ENCODE assay signal across 21 cellular contexts in the genomic region with DNA sequence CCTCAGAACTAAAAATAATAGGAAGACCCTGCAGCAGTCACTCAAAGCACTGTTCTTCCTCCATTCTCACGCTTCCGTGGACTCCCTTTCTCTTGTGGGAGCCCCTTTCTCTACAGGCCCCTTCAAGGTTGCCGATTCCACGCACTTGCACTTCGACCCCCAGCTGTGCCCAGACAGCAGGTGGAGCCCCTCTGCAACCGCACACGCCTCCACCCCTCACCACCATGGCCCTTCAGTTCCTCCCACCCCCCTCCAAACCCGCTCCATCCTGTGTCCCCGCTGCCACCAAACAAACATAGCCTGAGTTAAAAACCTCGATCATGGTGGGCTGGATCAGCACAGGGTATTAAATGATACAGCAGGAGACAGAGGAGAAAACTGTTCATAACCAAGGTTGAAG.
DNase-seq lines count a peak whose midpoint lies in the region; ATAC-seq and TF ChIP-seq lines count a peak whose summit lies in the region.
"Had no signal": no experiment of that assay in that cellular context is flagged by ENCODE, and none has a peak within 500 bp of the region (broad histone marks: within the 10 kb centered on the region; RNA-seq: fewer than 3 reads in every experiment).

No MANE protein-coding gene starts in this region.

- in situ Hi-C loops in ACHN (cut with HindIII; ENCODE audit: low pct_ligation_motif_present, low pct_unique_long_range_greater_than_20kb, low sequenced_read_pairs), result no loop called here

- H3K4me1 ChIP-seq in endodermal cell (ENCODE audit: control insufficient read depth, insufficient read depth, low read length) (peaks cover 24% of the 10 kb centered on the region), stomach (peaks cover 28 to 72% (median 61%) of the 10 kb centered on the region in 4 donors)

- intact Hi-C loops in stomach (cut with DNase I; ENCODE audit: low total_unique reads), result no loop called here

- H3K27me3 Mint-ChIP-seq in activated naive CD4-positive, alpha-beta T cell treated with anti-CD3 and anti-CD28 coated beads, Interleukin-2, amount 10 ng/mL, durations not matched to agents 7 days and 5 days, result no peaks in the 10 kb centered on the region
- no peaks in the 10 kb centered on the region for H3K27me3 Mint-ChIP-seq in endodermal cell (ENCODE audit: insufficient read depth)
- H3K27me3 Mint-ChIP-seq: brain had no signal

- no peak overlapping the region for H3K4me3 Mint-ChIP-seq in activated naive CD4-positive, alpha-beta T cell treated with anti-CD3 and anti-CD28 coated beads, Interleukin-2, amount 10 ng/mL, durations not matched to agents 7 days and 5 days
- no peak overlapping the region for H3K4me3 Mint-ChIP-seq in endodermal cell
- H3K4me3 Mint-ChIP-seq: brain had no signal

- no peak for DNase-seq in activated naive CD4-positive, alpha-beta T cell treated with anti-CD3 and anti-CD28 coated beads, Interleukin-2, amount 10 ng/mL, durations not matched to agents 7 days and 5 days
- DNase-seq in activated naive CD4-positive, alpha-beta T cell treated with Interleukin-2 at 50 U/mL for 16 hours, result no peak
- DNase-seq in RWPE1 (ENCODE audit: low spot score), result no peak
- DNase-seq in endodermal cell, result no peak
- no peak for DNase-seq in stomach
- DNase-seq in ACHN, result no peak
- DNase-seq in A172 (ENCODE audit: low spot score), result no peak
- DNase-seq: activated CD4-positive, alpha-beta T cell treated with anti-CD3 and anti-CD28 coated beads, Interleukin-2, amount 50 U/mL, for 4 hours; DMS79; KBM-7; left ventricle myocardium superior; NCI-H1694 treated with DMSO at 0.1 percent for 48 hours; NCI-H2227 treated with DMSO at 0.1 percent for 48 hours; NCI-H82; occipital lobe; PC-3; SIG-M5 had no signal

- no peak for TF ChIP-seq EP300 in stomach (IDR thresholded peaks at IDR 0.05)

- POLR2A ChIA-PET in RWPE1 (lab: Yijun Ruan, JAX; ENCODE audit: low non-redundant PET), result no interaction called here

- TF ChIP-seq POLR2A in stomach (IDR thresholded peaks at IDR 0.05), result no peak

- H3K9me3 ChIP-seq in endodermal cell (ENCODE audit: control insufficient read depth, low read length), result no peaks in the 10 kb centered on the region
- H3K9me3 ChIP-seq in stomach, result no peaks in the 10 kb centered on the region
- H3K9me3 ChIP-seq: vagina had no signal

- H3K36me3 ChIP-seq in endodermal cell (ENCODE audit: control insufficient read depth, insufficient read depth, low read length), result peaks cover 48% of the 10 kb centered on the region
- H3K36me3 ChIP-seq in stomach, result peaks cover 15 to 56% (median 41%) of the 10 kb centered on the region in 4 donors

- H3K27ac Mint-ChIP-seq in activated naive CD4-positive, alpha-beta T cell treated with anti-CD3 and anti-CD28 coated beads, Interleukin-2, amount 10 ng/mL, durations not matched to agents 7 days and 5 days, result peak overlapping the region; percentile 52
- peak overlapping the region; percentile 21 for H3K27ac Mint-ChIP-seq in endodermal cell

- CTCF ChIA-PET in activated naive CD4-positive, alpha-beta T cell treated with anti-CD3 and anti-CD28 coated beads, Interleukin-2, amount 10 ng/mL, durations not matched to agents 7 days and 5 days (lab: Charles Lee), result no interaction called here
- CTCF ChIA-PET in RWPE1 (lab: Yijun Ruan, JAX), result no interaction called here

- no peak for ATAC-seq in HG02884 (IDR thresholded peaks at IDR 0.05; ENCODE audit: unreplicated experiment)
- ATAC-seq: PC-3 had no signal

- no peak overlapping the region for H3K9ac ChIP-seq in endodermal cell (ENCODE audit: extremely low read depth, low read length, poor library complexity, severe bottlenecking)

- TF ChIP-seq CTCF in RWPE1 (conservative IDR thresholded peaks at IDR 0.05; ENCODE audit: low read depth) (no peak), endodermal cell (conservative IDR thresholded peaks at IDR 0.05) (no peak), stomach (IDR thresholded peaks at IDR 0.05) (no peak)

- H3K4me1 Mint-ChIP-seq in activated naive CD4-positive, alpha-beta T cell treated with anti-CD3 and anti-CD28 coated beads, Interleukin-2, amount 10 ng/mL, durations not matched to agents 7 days and 5 days, result peaks cover 64% of the 10 kb centered on the region
- peaks cover 44% of the 10 kb centered on the region for H3K4me1 Mint-ChIP-seq in endodermal cell

- peaks cover 60% of the 10 kb centered on the region for H3K36me3 Mint-ChIP-seq in activated naive CD4-positive, alpha-beta T cell treated with anti-CD3 and anti-CD28 coated beads, Interleukin-2, amount 10 ng/mL, durations not matched to agents 7 days and 5 days
- H3K36me3 Mint-ChIP-seq in endodermal cell (ENCODE audit: low read depth), result peaks cover 45% of the 10 kb centered on the region

- peaks cover 6% of the 10 kb centered on the region for H3K9me3 Mint-ChIP-seq in activated naive CD4-positive, alpha-beta T cell treated with anti-CD3 and anti-CD28 coated beads, Interleukin-2, amount 10 ng/mL, durations not matched to agents 7 days and 5 days
- no peaks in the 10 kb centered on the region for H3K9me3 Mint-ChIP-seq in endodermal cell
- H3K9me3 Mint-ChIP-seq: brain had no signal

- H3K4me3 ChIP-seq in endodermal cell (ENCODE audit: low read length), result no peak overlapping the region
- H3K4me3 ChIP-seq in stomach, result no peak overlapping the region
- H3K4me3 ChIP-seq: coronary artery, vagina had no signal

- no peaks in the 10 kb centered on the region for H3K27me3 ChIP-seq in endodermal cell (ENCODE audit: control insufficient read depth, insufficient read depth, low read length, poor library complexity, severe bottlenecking)
- no peaks in the 10 kb centered on the region for H3K27me3 ChIP-seq in stomach
- H3K27me3 ChIP-seq: vagina had no signal

- H3K27ac ChIP-seq in RWPE1 (0 out of 2 replicates have a peak overlapping the region, but pooled peaks have one; percentile 8), endodermal cell (ENCODE audit: low read depth, low read length) (no peak overlapping the region), stomach (peak overlapping the region in 4 of 5 donors; percentile 15 to 62 (median 52))
- H3K27ac ChIP-seq: coronary artery had no signal

- WGBS in endodermal cell (ENCODE audit: insufficient coverage in 1 of 2, insufficient read length in 1 of 2), 2 experiments, result 94 to 95% methylated on average over 5 to 10 of the region's 10 CpGs
- WGBS in stomach, 5 donors, result 85 to 92% (median 88%) methylated on average over 10 of the region's 10 CpGs
